Comparison of ENCODE assay signal across 10 cellular contexts in genomic region chr1:35573776-35574654, GRCh38. TPM values are rescaled to one million over a fixed set of nuclear protein-coding genes. Genes with fewer than 3 reads are reported as not detected.
A peak's percentile ranks its signal among the peaks of the same experiment; 100 is the strongest.
DNase-seq lines count a peak whose midpoint lies in the region; ATAC-seq, FAIRE-seq and TF ChIP-seq lines count a peak whose summit lies in the region.
"Had no signal": no experiment of that assay in that cellular context is flagged by ENCODE, and none has a peak within 500 bp of the region (broad histone marks: within the 10 kb centered on the region; RNA-seq: fewer than 3 reads in every experiment).

No MANE protein-coding gene starts in this region.

- H3K36me3 ChIP-seq in H1 (ENCODE audit: control insufficient read depth in 2 of 4, insufficient read depth in 4 of 4, low read length in 3 of 4) (peaks cover 0 to 11% (median 0%) of the 10 kb centered on the region in 4 experiments; a peak in 1 of 8 replicates), thymus (ENCODE audit: control insufficient read depth, insufficient read depth) (no peaks in the 10 kb centered on the region)

- H3K27ac ChIP-seq in H1 (ENCODE audit: low read depth, low read length) (no peak overlapping the region), thymus (ENCODE audit: low read depth) (no peak overlapping the region)

- H3K27me3 ChIP-seq in H1 (replicated peaks in 1 of 4; ENCODE audit: control insufficient read depth in 3 of 4, extremely low read depth in 1 of 4, insufficient read depth in 3 of 4, low read length in 3 of 4) (peaks cover 68 to 95% (median 86%) of the 10 kb centered on the region in 4 experiments), thymus (ENCODE audit: control insufficient read depth, insufficient read depth) (peaks cover 23% of the 10 kb centered on the region)

- in situ Hi-C loops in G401 (cut with HindIII; ENCODE audit: low sequenced_read_pairs), result no loop called here

- no peak for ATAC-seq in GM19351 (IDR thresholded peaks at IDR 0.05; ENCODE audit: unreplicated experiment)

- TF ChIP-seq EP300 in H1 (IDR thresholded peaks at IDR 0.05; ENCODE audit: borderline replicate concordance in 1 of 2, low read depth in 2 of 2, low read length in 2 of 2), result no peak

- no peak overlapping the region for H2BK15ac ChIP-seq in H1 (ENCODE audit: low read length)

- no peak overlapping the region for H3K14ac ChIP-seq in H1 (ENCODE audit: insufficient read length)

- FAIRE-seq in H1 (lab: Jason Lieb, UNC), result no peak

- no peaks in the 10 kb centered on the region for H3K9me3 ChIP-seq in H1 (ENCODE audit: insufficient read depth in 2 of 2, low read depth in 1 of 2, low read length in 1 of 2)
- H3K9me3 ChIP-seq in thymus (ENCODE audit: control insufficient read depth), result peaks cover 1% of the 10 kb centered on the region

- no peak for TF ChIP-seq POLR2A in H1 (IDR thresholded peaks at IDR 0.05; ENCODE audit: control extremely low read depth in 1 of 2, low read depth in 2 of 2, low read length in 2 of 2)

- no peak overlapping the region for H4K5ac ChIP-seq in H1 (ENCODE audit: insufficient read length, low read depth, low read length)

- no peak for TF ChIP-seq RAD21 in H1 (IDR thresholded peaks at IDR 0.05 in 1 of 2, conservative IDR thresholded peaks at IDR 0.05 in 1 of 2; ENCODE audit: low read depth in 2 of 2, low read length in 2 of 2)

- H2BK5ac ChIP-seq in H1 (ENCODE audit: low read depth, low read length), result no peak overlapping the region

- no peak overlapping the region for H4K91ac ChIP-seq in H1 (replicated peaks; ENCODE audit: insufficient read length, low read length)

- H3K4me2 ChIP-seq in H1 (ENCODE audit: insufficient read depth in 1 of 2, low read depth in 2 of 2, low read length in 2 of 2), result peak overlapping the region; percentile 84 to 88

- peak; percentile 61 for DNase-seq in activated effector memory CD4-positive, alpha-beta T cell treated with anti-CD3 and anti-CD28 coated beads, Interleukin-2, amount 50 U/mL, for 16 hours
- DNase-seq in activated effector memory CD4-positive, alpha-beta T cell treated with Interleukin-2 at 50 U/mL for 16 hours, result no peak
- DNase-seq in H1 (ENCODE audit: low read depth in 1 of 2, low spot score in 2 of 2) (peak in 1 of 2 experiments; percentile 73), mesenteric fat pad (ENCODE audit: low spot score) (peak; percentile 88), G401 (ENCODE audit: low spot score) (no peak), SHP77 (lab: John Stamatoyannopoulos, UW) (no peak)
- DNase-seq: cortex of kidney, NCI-H2029 treated with DMSO at 0.1 percent for 48 hours had no signal

- H2AK5ac ChIP-seq in H1 (ENCODE audit: low read depth, low read length), result no peak overlapping the region

- H4K8ac ChIP-seq in H1 (ENCODE audit: extremely low read depth, insufficient read depth, low read length), result peak overlapping the region; percentile 7

- no peak for TF ChIP-seq CTCF in H1 (IDR thresholded peaks at IDR 0.05; ENCODE audit: control extremely low read depth in 1 of 3, insufficient read depth in 1 of 3, low read depth in 1 of 3, low read length in 3 of 3)

- no peak overlapping the region; the same call in 1 of the 2 replicates for H3K18ac ChIP-seq in H1 (ENCODE audit: extremely low read depth, low read length)

- H3K4me1 ChIP-seq in H1 (replicated peaks in 1 of 4; ENCODE audit: control insufficient read depth in 3 of 4, insufficient read depth in 4 of 4, low read length in 3 of 4), result peaks cover 7 to 20% (median 15%) of the 10 kb centered on the region in 4 experiments
- H3K4me1 ChIP-seq in thymus (ENCODE audit: control insufficient read depth, insufficient read depth, low read length), result peaks cover 8% of the 10 kb centered on the region

- H3K9ac ChIP-seq in H1 (replicated peaks in 1 of 4; ENCODE audit: extremely low read depth in 1 of 4, low read depth in 3 of 4, low read length in 3 of 4), result no peak overlapping the region

- no peak overlapping the region for H3K4ac ChIP-seq in H1 (replicated peaks; ENCODE audit: insufficient read length, low read depth, low read length)

- H3K23ac ChIP-seq in H1 (ENCODE audit: insufficient read length), result no peak overlapping the region

- peak overlapping the region; percentile 11; the same call in 1 of the 2 replicates for H2BK12ac ChIP-seq in H1 (ENCODE audit: low read depth, low read length)

- H3K79me1 ChIP-seq in H1 (ENCODE audit: low read depth, low read length), result no peaks in the 10 kb centered on the region

- CTCF ChIA-PET in H1 (lab: Charles Lee; ENCODE audit: partially characterized antibody), result interaction anchor here (0.6 to 8.5 kb wide), 8 partner anchors 7 to 201 kb away, joined by 3 to 81 read pairs (median 8); partner anchors contain the start of gene C1orf216

- H3K23me2 ChIP-seq in H1 (ENCODE audit: low read depth, low read length), result peaks cover 25% of the 10 kb centered on the region

- 10% methylated on average over 79 of the region's 83 CpGs; no CpG with 5 or more reads in 1 of the 2 experiments for WGBS in H1 (ENCODE audit: extremely low coverage in 1 of 2, insufficient coverage in 1 of 2, insufficient read length in 1 of 2, insufficient replicate concordance in 2 of 2, low coverage in 1 of 2, low lambda C conversion rate in 2 of 2, missing lambda C conversion rate in 1 of 2), 2 experiments
- 91% methylated on average over 83 of the region's 83 CpGs for WGBS in thymus

- no peak overlapping the region for H2BK120ac ChIP-seq in H1 (replicated peaks; ENCODE audit: low read depth, low read length)

- peaks cover 0 to 20% of the 10 kb centered on the region in 2 experiments for H4K20me1 ChIP-seq in H1 (replicated peaks in 1 of 2; ENCODE audit: control insufficient read depth in 1 of 2, insufficient read depth in 2 of 2, low read length in 2 of 2)

- H3K56ac ChIP-seq in H1 (replicated peaks; ENCODE audit: insufficient read length, low read depth, low read length), result no peak overlapping the region

- H3K79me2 ChIP-seq in H1 (ENCODE audit: control insufficient read depth in 1 of 2, insufficient read depth in 2 of 2, low read length in 2 of 2), result no peaks in the 10 kb centered on the region

- no peak overlapping the region for H2BK20ac ChIP-seq in H1 (ENCODE audit: low read length)

- no peak overlapping the region for H2AFZ ChIP-seq in H1 (ENCODE audit: low read length)

- peak overlapping the region; percentile 40 to 67 (median 60) for H3K4me3 ChIP-seq in H1 (ENCODE audit: extremely low read depth in 1 of 4, insufficient read depth in 2 of 4, low read depth in 3 of 4, low read length in 4 of 4)
- peak overlapping the region; percentile 47 for H3K4me3 ChIP-seq in thymus (ENCODE audit: low read length)

- POLR2A ChIA-PET in H1 (lab: Charles Lee; ENCODE audit: partially characterized antibody), result interaction anchor here (0.7 to 2.2 kb wide), 9 partner anchors 9 to 195 kb away, joined by 3 to 10 read pairs (median 4); partner anchors contain the start of genes CLSPN and NCDN

TF ChIP-seq in H1, 55 proteins besides CTCF, POLR2A, EP300 and RAD21 (continues in another document):
- TF ChIP-seq GABPA (IDR thresholded peaks at IDR 0.05; ENCODE audit: borderline replicate concordance, insufficient read depth, low read length), result no peak
- no peak for TF ChIP-seq CBX8 (IDR thresholded peaks at IDR 0.05; ENCODE audit: borderline replicate concordance, low read depth, low read length)
- TF ChIP-seq NRF1 (IDR thresholded peaks at IDR 0.05; ENCODE audit: low read depth, low read length), result no peak
- no peak for TF ChIP-seq USF2 (IDR thresholded peaks at IDR 0.05; ENCODE audit: low read length)

RNA-seq across cellular contexts. Expression of gene TFAP2E, which starts 0.9 kb away (rescaled TPM):
- 0.50 and 0.61 TPM in 2 replicates for total RNA-seq in H1 (2021; fragmentation: NEBNext Ultra II Directional; extraction: Animal tissue kit (Norgen Biotek cat#: 25700))
- 0.17 and 0.24 TPM in 2 replicates for polyA plus RNA-seq in H1 (2011; rRNA removed)
- polyA plus RNA-seq in H1 (2011; cell fraction: cytosol; rRNA removed), result 0.18 TPM
- 0.24 TPM for polyA plus RNA-seq in H1 (2011; cell fraction: nucleus; rRNA removed)
- 0.26 to 0.83 TPM (median 0.55 TPM) in 4 replicates for polyA plus RNA-seq in H1 (2012, experiment 1 of 2)
- 0.34 TPM for polyA plus RNA-seq in H1 (2012, experiment 2 of 2)
- polyA plus RNA-seq in H1 (2013, experiment 1 of 2), result 0.20 TPM
- polyA plus RNA-seq in H1 (2013, experiment 2 of 2), result 0.20 TPM
- polyA minus RNA-seq in H1 (2011; rRNA and poly(A)+ RNA removed), result 0.12 TPM in 1 of 2 replicates, not detected in the other
- polyA minus RNA-seq in H1 (2011; cell fraction: cytosol; rRNA and poly(A)+ RNA removed), result not detected
- polyA minus RNA-seq in H1 (2011; cell fraction: nucleus; rRNA and poly(A)+ RNA removed), result not detected
- total RNA-seq in mesenteric fat pad, result 1.2 TPM
- 4.7 TPM for polyA plus RNA-seq in thymus
- total RNA-seq in G401 (2014; rRNA removed; shearing (Covaris generic)), result not detected in 2 replicates

RNA-seq across cellular contexts. Expression of gene NCDN, which starts 16.4 kb away (rescaled TPM):
- total RNA-seq in H1 (2021; fragmentation: NEBNext Ultra II Directional; extraction: Animal tissue kit (Norgen Biotek cat#: 25700)), result 35.4 and 36.5 TPM in 2 replicates
- polyA plus RNA-seq in H1 (2011; rRNA removed), result 26.2 and 38.8 TPM in 2 replicates
- polyA plus RNA-seq in H1 (2011; cell fraction: cytosol; rRNA removed), result 23.8 TPM
- polyA plus RNA-seq in H1 (2011; cell fraction: nucleus; rRNA removed), result 39.9 TPM
- polyA plus RNA-seq in H1 (2012, experiment 1 of 2), result 22.6 to 34.5 TPM (median 30.7 TPM) in 4 replicates
- polyA plus RNA-seq in H1 (2012, experiment 2 of 2), result 26.7 TPM
- 17.8 TPM for polyA plus RNA-seq in H1 (2013, experiment 1 of 2)
- 15.8 TPM for polyA plus RNA-seq in H1 (2013, experiment 2 of 2)
- polyA minus RNA-seq in H1 (2011; rRNA and poly(A)+ RNA removed), result 15.6 and 19.2 TPM in 2 replicates
- 20.6 TPM for polyA minus RNA-seq in H1 (2011; cell fraction: cytosol; rRNA and poly(A)+ RNA removed)
- polyA minus RNA-seq in H1 (2011; cell fraction: nucleus; rRNA and poly(A)+ RNA removed), result 21.7 TPM
- total RNA-seq in mesenteric fat pad, result 16.0 TPM
- polyA plus RNA-seq in thymus, result 8.3 TPM
- total RNA-seq in G401 (2014; rRNA removed; shearing (Covaris generic)), result 19.2 and 28.3 TPM in 2 replicates

RNA-seq across cellular contexts. Expression of gene KIAA0319L, which starts 16.8 kb away (rescaled TPM):
- 49.4 and 55.7 TPM in 2 replicates for total RNA-seq in H1 (2021; fragmentation: NEBNext Ultra II Directional; extraction: Animal tissue kit (Norgen Biotek cat#: 25700))
- polyA plus RNA-seq in H1 (2011; rRNA removed), result 40.1 and 49.8 TPM in 2 replicates
- polyA plus RNA-seq in H1 (2011; cell fraction: cytosol; rRNA removed), result 63.9 TPM
- polyA plus RNA-seq in H1 (2011; cell fraction: nucleus; rRNA removed), result 69.4 TPM
- polyA plus RNA-seq in H1 (2012, experiment 1 of 2), result 45.0 to 53.8 TPM (median 50.2 TPM) in 4 replicates
- polyA plus RNA-seq in H1 (2012, experiment 2 of 2), result 18.2 TPM
- polyA plus RNA-seq in H1 (2013, experiment 1 of 2), result 54.5 TPM
- 52.7 TPM for polyA plus RNA-seq in H1 (2013, experiment 2 of 2)
- polyA minus RNA-seq in H1 (2011; rRNA and poly(A)+ RNA removed), result 97.4 and 122 TPM in 2 replicates
- 39.8 TPM for polyA minus RNA-seq in H1 (2011; cell fraction: cytosol; rRNA and poly(A)+ RNA removed)
- 125 TPM for polyA minus RNA-seq in H1 (2011; cell fraction: nucleus; rRNA and poly(A)+ RNA removed)
- total RNA-seq in mesenteric fat pad, result 48.5 TPM
- polyA plus RNA-seq in thymus, result 25.6 TPM
- 25.5 and 31.1 TPM in 2 replicates for total RNA-seq in G401 (2014; rRNA removed; shearing (Covaris generic))

Comparison
In these comparisons a context has a peak if more than half of its experiments do, and no peak if none do; other contexts are left out.
1. DNase-seq: peak in activated effector memory CD4-positive, alpha-beta T cell treated with anti-CD3 and anti-CD28 coated beads, Interleukin-2, amount 50 U/mL, for 16 hours (single experiment) and mesenteric fat pad (single experiment); none in activated effector memory CD4-positive, alpha-beta T cell treated with Interleukin-2 at 50 U/mL for 16 hours (single experiment), G401 (single experiment) and SHP77 (0 of 2).